In the genomic region with DNA sequence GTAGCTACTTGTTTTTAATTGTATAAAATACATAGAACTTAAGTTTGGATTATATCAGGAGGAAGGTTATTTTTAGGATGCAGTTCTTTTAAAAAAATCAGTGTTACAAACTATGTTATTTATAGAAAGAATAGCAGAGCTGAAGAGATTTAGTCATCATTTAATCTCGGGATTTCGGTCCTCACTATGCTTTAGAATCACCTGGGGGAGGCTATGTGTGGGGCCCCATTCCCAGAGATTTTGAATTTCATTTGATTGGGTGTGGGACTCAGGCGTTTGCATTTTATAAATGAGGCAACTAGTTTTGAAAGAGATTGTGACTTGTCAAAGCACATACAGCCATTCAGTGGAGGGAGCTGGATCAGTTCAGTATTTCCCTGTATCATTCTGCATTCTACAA, we compare ENCODE assay signal across 21 cellular contexts.
"Had no signal": no experiment of that assay in that cellular context is flagged by ENCODE, and none has a peak within 500 bp of the region (broad histone marks: within the 10 kb centered on the region; RNA-seq: fewer than 3 reads in every experiment).

No MANE protein-coding gene starts in this region.

- H3K4me1 ChIP-seq: colonic mucosa, foreskin keratinocyte, spleen, transverse colon had no signal

- H3K9me3 Mint-ChIP-seq: endodermal cell; immature natural killer cell; naive B cell; nephron; stimulated activated memory B cell treated with anti-CD40 and anti-IgM and Interleukin-4, amounts not matched to agents 10 μg/mL and 1 μg/mL and 100 μg/mL, for 72 hours; stimulated activated naive CD8-positive, alpha-beta T cell treated with anti-CD3 and anti-CD28 coated beads, Interleukin-15, Interleukin-2, amounts not matched to agents 100 ng/mL and 50 ng/mL, for 24 hours had no signal

- FAIRE-seq: endothelial cell of umbilical vein, keratinocyte had no signal

- H3K27me3 Mint-ChIP-seq: naive B cell; stimulated activated memory B cell treated with anti-CD40 and anti-IgM and Interleukin-4, amounts not matched to agents 10 μg/mL and 1 μg/mL and 100 μg/mL, for 72 hours; stimulated activated naive CD8-positive, alpha-beta T cell treated with anti-CD3 and anti-CD28 coated beads, Interleukin-15, Interleukin-2, amounts not matched to agents 100 ng/mL and 50 ng/mL, for 24 hours had no signal

- H3K4me3 ChIP-seq: colonic mucosa, right lobe of liver, spleen, transverse colon had no signal

- H3K27ac Mint-ChIP-seq: endodermal cell; immature natural killer cell; naive B cell; stimulated activated memory B cell treated with anti-CD40 and anti-IgM and Interleukin-4, amounts not matched to agents 10 μg/mL and 1 μg/mL and 100 μg/mL, for 72 hours; stimulated activated naive CD8-positive, alpha-beta T cell treated with anti-CD3 and anti-CD28 coated beads, Interleukin-15, Interleukin-2, amounts not matched to agents 100 ng/mL and 50 ng/mL, for 24 hours had no signal

- DNase-seq: cerebellar nuclear complex; colonic mucosa; effector CD4-positive, alpha-beta T cell; endodermal cell; erythroblast; foreskin keratinocyte; immature natural killer cell; mesendoderm; naive B cell; posterior cingulate gyrus; right lobe of liver; spleen; stimulated activated CD4-positive, alpha-beta T cell treated with anti-CD3 and anti-CD28 coated beads, Interleukin-15, amount 100 ng/mL, for 24 hours; stimulated activated CD4-positive, alpha-beta T cell treated with anti-CD3 and anti-CD28 coated beads, Interleukin-1b, Interleukin-23, amount 100 ng/mL, for 48 hours; stimulated activated CD4-positive, alpha-beta T cell treated with anti-CD3 and anti-CD28 coated beads, Interleukin-4, amount 100 ng/mL, for 24 hours; transverse colon had no signal

- H3K27me3 ChIP-seq: colonic mucosa, foreskin keratinocyte, right lobe of liver, spleen, transverse colon had no signal

- ATAC-seq: foreskin keratinocyte; right lobe of liver; stimulated activated memory B cell treated with anti-CD40 and anti-IgM and Interleukin-4, amounts not matched to agents 10 μg/mL and 1 μg/mL and 100 μg/mL, for 72 hours had no signal

- H3K4me3 Mint-ChIP-seq: endodermal cell; immature natural killer cell; naive B cell; nephron; stimulated activated memory B cell treated with anti-CD40 and anti-IgM and Interleukin-4, amounts not matched to agents 10 μg/mL and 1 μg/mL and 100 μg/mL, for 72 hours; stimulated activated naive CD8-positive, alpha-beta T cell treated with anti-CD3 and anti-CD28 coated beads, Interleukin-15, Interleukin-2, amounts not matched to agents 100 ng/mL and 50 ng/mL, for 24 hours had no signal

- H3K4me1 Mint-ChIP-seq: endodermal cell; immature natural killer cell; naive B cell; stimulated activated memory B cell treated with anti-CD40 and anti-IgM and Interleukin-4, amounts not matched to agents 10 μg/mL and 1 μg/mL and 100 μg/mL, for 72 hours had no signal

- H3K9me3 ChIP-seq: colonic mucosa, right lobe of liver, spleen, transverse colon had no signal

- H3K27ac ChIP-seq: colonic mucosa, foreskin keratinocyte, right lobe of liver, spleen, transverse colon had no signal
